In genomic region chr3:18124501-18124900, GRCh38 we compare ENCODE assay signal across 1 cellular context.
TF ChIP-seq lines count a peak whose summit lies in the region.

No MANE protein-coding gene starts in this region.

TF ChIP-seq in GM23338, 12 proteins besides CTCF, POLR2A, EP300 and RAD21 (continued from another document):
- TF ChIP-seq ZNF462 (CRISPR knock-in tag; IDR thresholded peaks at IDR 0.05) = no peak
- TF ChIP-seq NANOG (IDR thresholded peaks at IDR 0.05; ENCODE audit: borderline replicate concordance) = no peak
- no peak for TF ChIP-seq ZNF114 (CRISPR knock-in tag; IDR thresholded peaks at IDR 0.05)
- TF ChIP-seq ZNF331 (CRISPR knock-in tag; IDR thresholded peaks at IDR 0.05; ENCODE audit: low read depth) = no peak
- TF ChIP-seq STAT1 (IDR thresholded peaks at IDR 0.05; ENCODE audit: unreplicated experiment) = no peak
- no peak for TF ChIP-seq CREB1 (CRISPR knock-in tag; IDR thresholded peaks at IDR 0.05; ENCODE audit: low read depth)
- no peak for TF ChIP-seq POLR2AphosphoS5 (IDR thresholded peaks at IDR 0.05; ENCODE audit: low read depth)
- TF ChIP-seq JUNB (IDR thresholded peaks at IDR 0.05; ENCODE audit: unreplicated experiment) = no peak
- no peak for TF ChIP-seq EZH2phosphoT487 (IDR thresholded peaks at IDR 0.05; ENCODE audit: unreplicated experiment)
TF ChIP-seq in GM23338: peak in this region for 0.
